20 cellular contexts compared by ENCODE assay signal in the genomic region with DNA sequence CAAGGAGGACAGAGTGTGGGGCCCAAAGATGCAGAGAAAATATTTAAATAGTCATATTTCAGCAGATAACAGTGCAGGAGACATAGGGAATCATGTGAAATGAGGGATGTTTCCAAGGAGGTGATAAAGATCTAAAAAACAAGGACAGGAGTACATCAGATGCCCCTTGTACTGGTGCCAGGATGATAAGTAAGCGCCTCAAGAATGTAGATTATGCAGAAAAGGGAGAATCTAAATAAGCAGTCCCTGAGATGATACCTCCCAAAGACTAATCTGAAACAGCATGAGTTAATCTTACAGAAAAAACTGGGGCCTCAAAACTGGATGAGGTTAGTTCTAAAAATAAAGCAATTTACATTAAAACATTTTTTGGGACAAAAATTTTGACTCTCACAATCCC.
"Had no signal": no experiment of that assay in that cellular context is flagged by ENCODE, and none has a peak within 500 bp of the region (broad histone marks: within the 10 kb centered on the region; RNA-seq: fewer than 3 reads in every experiment).

No MANE protein-coding gene starts in this region.

- H3K27me3 Mint-ChIP-seq: activated naive CD4-positive, alpha-beta T cell treated with anti-CD3 and anti-CD28 coated beads, Interleukin-2, amount 50 U/mL, for 24 hours; effector memory CD8-positive, alpha-beta T cell had no signal

- H3K27me3 ChIP-seq: esophagus squamous epithelium, foreskin keratinocyte, tibial artery had no signal

- H3K36me3 Mint-ChIP-seq: activated naive CD4-positive, alpha-beta T cell treated with anti-CD3 and anti-CD28 coated beads, Interleukin-2, amount 50 U/mL, for 24 hours had no signal

- H3K27ac Mint-ChIP-seq: activated naive CD4-positive, alpha-beta T cell treated with anti-CD3 and anti-CD28 coated beads, Interleukin-2, amount 50 U/mL, for 24 hours; activated T-cell treated with anti-CD3 and anti-CD28 coated beads, Interleukin-2, amount 50 U/mL, for 72 hours; effector memory CD8-positive, alpha-beta T cell; nephron progenitor cell had no signal

- H3K27ac ChIP-seq: esophagus squamous epithelium, foreskin keratinocyte, tibial artery had no signal

- H3K4me1 ChIP-seq: esophagus squamous epithelium, foreskin keratinocyte, tibial artery had no signal

- H3K4me1 Mint-ChIP-seq: activated naive CD4-positive, alpha-beta T cell treated with anti-CD3 and anti-CD28 coated beads, Interleukin-2, amount 50 U/mL, for 24 hours; nephron progenitor cell had no signal

- H3K9me3 Mint-ChIP-seq: activated naive CD4-positive, alpha-beta T cell treated with anti-CD3 and anti-CD28 coated beads, Interleukin-2, amount 50 U/mL, for 24 hours had no signal

- DNase-seq: activated CD4-positive, alpha-beta T cell treated with anti-CD3 and anti-CD28 coated beads, Interleukin-2, amount 50 U/mL, for 1 hour; activated CD8-positive, alpha-beta memory T cell treated with anti-CD3 and anti-CD28 coated beads, Interleukin-2, amount 50 U/mL, for 4 hours; activated gamma-delta T cell; activated T-cell treated with anti-CD3 and anti-CD28 coated beads, Interleukin-2, amount 50 U/mL, for 72 hours; dermis blood vessel endothelial cell; effector memory CD8-positive, alpha-beta T cell; esophagus squamous epithelium; kidney; midbrain; nephron progenitor cell; nucleus accumbens; posterior cingulate gyrus; stimulated activated CD4-positive, alpha-beta T cell treated with anti-CD3 and anti-CD28 coated beads, Interleukin-2, amount 100 ng/mL, for 24 hours; stimulated activated naive CD8-positive, alpha-beta T cell treated with anti-CD3 and anti-CD28 coated beads, Interleukin-15, Interleukin-2, amounts not matched to agents 100 U/mL and 50 U/mL, for 24 hours; substantia nigra; tibial artery had no signal

- H3K4me3 Mint-ChIP-seq: activated naive CD4-positive, alpha-beta T cell treated with anti-CD3 and anti-CD28 coated beads, Interleukin-2, amount 50 U/mL, for 24 hours; activated T-cell treated with anti-CD3 and anti-CD28 coated beads, Interleukin-2, amount 50 U/mL, for 72 hours; effector memory CD8-positive, alpha-beta T cell; nephron progenitor cell had no signal

- H3K4me3 ChIP-seq: esophagus squamous epithelium, lung, tibial artery had no signal

- H3K36me3 ChIP-seq: esophagus squamous epithelium, tibial artery had no signal

- ATAC-seq: activated T-cell treated with anti-CD3 and anti-CD28 coated beads, Interleukin-2, amount 50 U/mL, for 72 hours; effector memory CD8-positive, alpha-beta T cell; foreskin keratinocyte; left lobe of liver; stimulated activated naive CD8-positive, alpha-beta T cell treated with anti-CD3 and anti-CD28 coated beads, Interleukin-15, Interleukin-2, amounts not matched to agents 100 U/mL and 50 U/mL, for 24 hours had no signal

- H3K9me3 ChIP-seq: esophagus squamous epithelium, tibial artery had no signal
